9 cellular contexts compared by ENCODE assay signal in the genomic region with DNA sequence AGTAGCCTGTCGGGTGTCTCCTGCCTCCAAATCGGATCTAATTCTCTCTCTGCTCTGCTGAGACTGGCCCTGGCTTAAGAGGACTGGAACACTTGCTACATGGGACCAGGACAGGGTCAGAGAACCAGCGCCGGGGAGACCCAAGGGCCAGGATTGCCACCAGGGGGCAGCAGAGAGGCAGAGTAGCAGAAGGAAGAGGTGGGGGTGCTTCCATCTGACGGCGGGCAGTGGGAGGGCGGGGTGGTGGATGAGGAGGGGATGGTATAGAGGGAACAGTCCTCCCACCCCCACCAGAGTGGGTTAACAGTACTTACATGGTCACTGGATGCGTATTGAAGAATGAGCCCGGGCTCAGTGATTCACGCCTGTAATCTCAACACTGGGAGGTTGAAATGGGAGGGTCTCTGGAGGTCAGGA. TPM values are rescaled to one million over a fixed set of nuclear protein-coding genes. Genes with fewer than 3 reads are reported as not detected.
DNase-seq lines count a peak whose midpoint lies in the region; ATAC-seq, FAIRE-seq and TF ChIP-seq lines count a peak whose summit lies in the region.
"Had no signal": no experiment of that assay in that cellular context is flagged by ENCODE, and none has a peak within 500 bp of the region (broad histone marks: within the 10 kb centered on the region; RNA-seq: fewer than 3 reads in every experiment).

No MANE protein-coding gene starts in this region.

- intact Hi-C loops in activated B cell treated with CpG ODN at 0.5 μM for 24 hours (cut with micrococcal nuclease) = no loop called here
- intact Hi-C loops in mammary epithelial cell (cut with micrococcal nuclease) = loop anchor here (1.0 kb wide), 1 partner anchor 73 kb away; no protein-coding TSS in a partner anchor

- peak; percentile 58 for ATAC-seq in activated B cell treated with CpG ODN at 0.5 μM for 24 hours (ENCODE audit: low read depth)
- no peak for ATAC-seq in GM21528 (IDR thresholded peaks at IDR 0.05; ENCODE audit: low FRiP score, unreplicated experiment)

- no peaks in the 10 kb centered on the region for H3K4me1 Mint-ChIP-seq in activated B cell treated with CpG ODN at 0.5 μM for 24 hours

- dilution Hi-C loops in mammary epithelial cell (cut with HindIII; ENCODE audit: low sequenced_read_pairs) (loop anchor here (5.0 to 10.0 kb wide), 4 partner anchors 106 to 343 kb away; no protein-coding TSS in a partner anchor), keratinocyte (cut with MboI; ENCODE audit: extremely low pct_ligation_motif_present, low sequenced_read_pairs) (no loop called here)

- no peak overlapping the region for H3K4me3 ChIP-seq in mammary epithelial cell (replicated peaks in 1 of 3; ENCODE audit: insufficient read depth in 1 of 3, low read depth in 2 of 3, low read length in 3 of 3)
- H3K4me3 ChIP-seq in keratinocyte (ENCODE audit: control insufficient read depth in 2 of 3, extremely low read depth in 1 of 3, insufficient read depth in 2 of 3, low read depth in 1 of 3, low read length in 3 of 3) = no peak overlapping the region

- H3K9me3 Mint-ChIP-seq in activated B cell treated with CpG ODN at 0.5 μM for 24 hours = no peaks in the 10 kb centered on the region

- no peak overlapping the region for H3K4me3 Mint-ChIP-seq in activated B cell treated with CpG ODN at 0.5 μM for 24 hours

- peak; percentile 9 for DNase-seq in DMS153 (lab: John Stamatoyannopoulos, UW)
- DNase-seq in DMS153 treated with DMSO at 0.1 percent for 48 hours (lab: John Stamatoyannopoulos, UW; ENCODE audit: unreplicated experiment) = no peak
- DNase-seq in NCI-H1105 treated with DMSO at 0.1 percent for 48 hours (lab: John Stamatoyannopoulos, UW) = peak; percentile 59
- peak; percentile 74 for DNase-seq in activated B cell treated with CpG ODN at 0.5 μM for 24 hours
- peak; percentile 26 for DNase-seq in mammary epithelial cell
- no peak for DNase-seq in keratinocyte (ENCODE audit: low read depth, low spot score)
- DNase-seq in stimulated activated CD4-positive, alpha-beta T cell treated with anti-CD3 and anti-CD28 coated beads, Interleukin-1b, Interleukin-23, amount 100 ng/mL, for 48 hours = peak; percentile 85

- CTCF ChIA-PET in activated B cell treated with CpG ODN at 0.5 μM for 24 hours (lab: Charles Lee) (interaction anchor here (0.6 to 1.3 kb wide), 4 partner anchors 12 to 354 kb away, joined by 3 to 9 read pairs (median 4); partner anchors contain the start of gene SELENOW), mammary epithelial cell (lab: Charles Lee; ENCODE audit: low non-redundant PET) (interaction anchor here (0.8 kb wide), 1 partner anchor 159 kb away, joined by 4 read pairs; no protein-coding TSS in a partner anchor)

- TF ChIP-seq CTCF in activated B cell treated with CpG ODN at 0.5 μM for 24 hours (IDR thresholded peaks at IDR 0.05) (peak; percentile 17), mammary epithelial cell (conservative IDR thresholded peaks at IDR 0.05 in 1 of 2, IDR thresholded peaks at IDR 0.05 in 1 of 2; ENCODE audit: extremely low read depth in 1 of 2, insufficient read depth in 1 of 2, low read depth in 1 of 2, low read length in 2 of 2) (peak; percentile 82 to 83), keratinocyte (optimal IDR thresholded peaks at IDR 0.05 in 1 of 3, IDR thresholded peaks at IDR 0.05 in 1 of 3, conservative IDR thresholded peaks at IDR 0.05 in 1 of 3; ENCODE audit: extremely low read depth in 1 of 3, insufficient read depth in 2 of 3, low read length in 3 of 3) (peak; percentile 79 to 95 (median 87))

- H3K27me3 ChIP-seq in mammary epithelial cell (ENCODE audit: insufficient read depth, low read length) = no peaks in the 10 kb centered on the region
- no peaks in the 10 kb centered on the region for H3K27me3 ChIP-seq in keratinocyte (ENCODE audit: control insufficient read depth, extremely low read depth, insufficient read depth, low read length)

- H3K4me1 ChIP-seq in mammary epithelial cell (ENCODE audit: insufficient read depth, low read length) (peaks cover 7% of the 10 kb centered on the region), keratinocyte (ENCODE audit: control insufficient read depth, extremely low read depth, insufficient read depth, low read length) (peaks cover 6% of the 10 kb centered on the region)

- no peak overlapping the region for H3K27ac Mint-ChIP-seq in activated B cell treated with CpG ODN at 0.5 μM for 24 hours

- no peaks in the 10 kb centered on the region for H4K20me1 ChIP-seq in mammary epithelial cell (ENCODE audit: insufficient read depth, low read length)
- no peaks in the 10 kb centered on the region for H4K20me1 ChIP-seq in keratinocyte (ENCODE audit: control insufficient read depth, extremely low read depth, insufficient read depth, low read length)

- BruUV-seq in mammary epithelial cell (replicated peaks; lab: Mats Ljungman, UMichigan) = no TSS peak

- H3K27me3 Mint-ChIP-seq in activated B cell treated with CpG ODN at 0.5 μM for 24 hours = peaks cover 2% of the 10 kb centered on the region

- no peaks in the 10 kb centered on the region for H3K36me3 ChIP-seq in mammary epithelial cell (ENCODE audit: insufficient read depth, low read length)
- H3K36me3 ChIP-seq in keratinocyte (ENCODE audit: control insufficient read depth in 2 of 2, extremely low read depth in 1 of 2, insufficient read depth in 2 of 2, low read length in 2 of 2) = peaks cover 0 to 3% of the 10 kb centered on the region in 2 experiments

- no peaks in the 10 kb centered on the region for H3K9me3 ChIP-seq in mammary epithelial cell (replicated peaks; ENCODE audit: insufficient read depth, low read length)
- no peaks in the 10 kb centered on the region for H3K9me3 ChIP-seq in keratinocyte (ENCODE audit: control insufficient read depth, low read depth, low read length)

- peaks cover 2% of the 10 kb centered on the region for H3K36me3 Mint-ChIP-seq in activated B cell treated with CpG ODN at 0.5 μM for 24 hours (ENCODE audit: low read depth)

- H3K9me1 ChIP-seq in keratinocyte (ENCODE audit: control insufficient read depth, extremely low read depth, insufficient read depth, low read length) = no peaks in the 10 kb centered on the region

- WGBS in mammary epithelial cell (ENCODE audit: low coverage, missing lambda C conversion rate) = 34% methylated on average over 4 of the region's 10 CpGs

- no peaks in the 10 kb centered on the region for H3K79me2 ChIP-seq in mammary epithelial cell (ENCODE audit: insufficient read depth, low read length)
- no peaks in the 10 kb centered on the region for H3K79me2 ChIP-seq in keratinocyte (ENCODE audit: control insufficient read depth, insufficient read depth, low read length)

- in situ Hi-C loops in mammary epithelial cell (cut with MboI; ENCODE audit: low sequenced_read_pairs in 2 of 2) = no loop called here

- no peak for FAIRE-seq in keratinocyte (lab: Jason Lieb, UNC)
- FAIRE-seq: A204.1 had no signal

- H3K4me2 ChIP-seq in mammary epithelial cell (ENCODE audit: insufficient read depth, low read depth, low read length) (no peak overlapping the region), keratinocyte (ENCODE audit: control insufficient read depth, extremely low read depth, insufficient read depth, low read depth, low read length) (no peak overlapping the region)

- H3K27ac ChIP-seq in mammary epithelial cell (ENCODE audit: insufficient read depth, low read depth, low read length) (no peak overlapping the region), keratinocyte (ENCODE audit: control insufficient read depth, insufficient read depth, low read length) (no peak overlapping the region)

- H3K9ac ChIP-seq in mammary epithelial cell (ENCODE audit: insufficient read depth, low read length) = no peak overlapping the region
- H3K9ac ChIP-seq in keratinocyte (ENCODE audit: control insufficient read depth, extremely low read depth, insufficient read depth, low read length) = no peak overlapping the region

- H2AFZ ChIP-seq in mammary epithelial cell (ENCODE audit: low read depth, low read length) (no peak overlapping the region), keratinocyte (ENCODE audit: control insufficient read depth, low read length) (no peak overlapping the region)

- POLR2A ChIA-PET in activated B cell treated with CpG ODN at 0.5 μM for 24 hours (lab: Charles Lee) = no interaction called here

RNA-seq across cellular contexts. Expression of gene SELENOW, which starts 11.9 kb away (rescaled TPM):
- total RNA-seq in activated B cell treated with CpG ODN at 0.5 μM for 24 hours (24.8 and 27.6 TPM in 2 replicates), mammary epithelial cell (100 to 1,000 TPM; 262 to 392 TPM)
- polyA plus RNA-seq in mammary epithelial cell (365 TPM), keratinocyte (421 to 777 TPM (median 509 TPM) in 3 replicates)
- polyA minus RNA-seq in mammary epithelial cell (376 TPM), keratinocyte (130 to 266 TPM (median 265 TPM) in 3 replicates)
- 95.6 TPM for polyA plus RNA-seq in keratinocyte (2011; ENCODE audit: low read depth)
- polyA plus RNA-seq in keratinocyte (2011; cell fraction: cytosol; rRNA removed) = 628 and 828 TPM in 2 replicates
- 193 and 224 TPM in 2 replicates for polyA plus RNA-seq in keratinocyte (2011; cell fraction: nucleus; rRNA removed)
- polyA plus RNA-seq in keratinocyte (2012; ENCODE audit: low replicate concordance) = 242 and 370 TPM in 2 replicates
- polyA minus RNA-seq in keratinocyte (2011; cell fraction: cytosol; rRNA and poly(A)+ RNA removed) = 221 TPM
- polyA minus RNA-seq in keratinocyte (2011; cell fraction: nucleus; rRNA and poly(A)+ RNA removed) = 38.6 and 40.7 TPM in 2 replicates

RNA-seq across cellular contexts. Expression of gene TPRX1, which starts 13.9 kb away (rescaled TPM):
- total RNA-seq in activated B cell treated with CpG ODN at 0.5 μM for 24 hours = not detected in 2 replicates
- total RNA-seq in mammary epithelial cell = not detected
- not detected for polyA plus RNA-seq in mammary epithelial cell
- polyA minus RNA-seq in mammary epithelial cell = not detected
- polyA plus RNA-seq in keratinocyte = not detected in 3 replicates
- polyA plus RNA-seq in keratinocyte (2011; ENCODE audit: low read depth) = not detected
- not detected in 2 replicates for polyA plus RNA-seq in keratinocyte (2011; cell fraction: cytosol; rRNA removed)
- polyA plus RNA-seq in keratinocyte (2011; cell fraction: nucleus; rRNA removed) = not detected in 2 replicates
- not detected in 2 replicates for polyA plus RNA-seq in keratinocyte (2012; ENCODE audit: low replicate concordance)
- polyA minus RNA-seq in keratinocyte = not detected in 3 replicates
- not detected for polyA minus RNA-seq in keratinocyte (2011; cell fraction: cytosol; rRNA and poly(A)+ RNA removed)
- not detected in 2 replicates for polyA minus RNA-seq in keratinocyte (2011; cell fraction: nucleus; rRNA and poly(A)+ RNA removed)

RNA-seq across cellular contexts. Expression of gene CRX, which starts 31.3 kb away (rescaled TPM):
- total RNA-seq in activated B cell treated with CpG ODN at 0.5 μM for 24 hours (not detected in 2 replicates), mammary epithelial cell (not detected)
- polyA plus RNA-seq in mammary epithelial cell (not detected), keratinocyte (not detected in 3 replicates)
- polyA minus RNA-seq in mammary epithelial cell (not detected), keratinocyte (not detected in 3 replicates)
- polyA plus RNA-seq in keratinocyte (2011; ENCODE audit: low read depth) = not detected
- polyA plus RNA-seq in keratinocyte (2011; cell fraction: cytosol; rRNA removed) = not detected in 2 replicates
- not detected in 2 replicates for polyA plus RNA-seq in keratinocyte (2011; cell fraction: nucleus; rRNA removed)
- not detected in 2 replicates for polyA plus RNA-seq in keratinocyte (2012; ENCODE audit: low replicate concordance)
- not detected for polyA minus RNA-seq in keratinocyte (2011; cell fraction: cytosol; rRNA and poly(A)+ RNA removed)
- polyA minus RNA-seq in keratinocyte (2011; cell fraction: nucleus; rRNA and poly(A)+ RNA removed) = not detected in 2 replicates

RNA-seq across cellular contexts. Expression of gene NOP53, which starts 45.1 kb away (rescaled TPM):
- total RNA-seq in activated B cell treated with CpG ODN at 0.5 μM for 24 hours (695 and 783 TPM in 2 replicates), mammary epithelial cell (100 to 1,000 TPM in 1 of 2 donors, 10 to 100 TPM in 1; 87.4 to 106 TPM)
- polyA plus RNA-seq in mammary epithelial cell (71.7 TPM), keratinocyte (64.5 to 80.2 TPM (median 73.9 TPM) in 3 replicates)
- polyA minus RNA-seq in mammary epithelial cell (43.9 TPM), keratinocyte (29.1 to 62.5 TPM (median 32.3 TPM) in 3 replicates)
- polyA plus RNA-seq in keratinocyte (2011; ENCODE audit: low read depth) = 126 TPM
- polyA plus RNA-seq in keratinocyte (2011; cell fraction: cytosol; rRNA removed) = 33.7 and 90.4 TPM in 2 replicates
- polyA plus RNA-seq in keratinocyte (2011; cell fraction: nucleus; rRNA removed) = 50.2 and 59.6 TPM in 2 replicates
- polyA plus RNA-seq in keratinocyte (2012; ENCODE audit: low replicate concordance) = 137 and 149 TPM in 2 replicates
- 129 TPM for polyA minus RNA-seq in keratinocyte (2011; cell fraction: cytosol; rRNA and poly(A)+ RNA removed)
- polyA minus RNA-seq in keratinocyte (2011; cell fraction: nucleus; rRNA and poly(A)+ RNA removed) = 28.0 and 30.9 TPM in 2 replicates

Comparison
In these comparisons a context has a peak if more than half of its experiments do, and no peak if none do; other contexts are left out.
1. DNase-seq: peak in DMS153 (single experiment), NCI-H1105 treated with DMSO at 0.1 percent for 48 hours (single experiment), activated B cell treated with CpG ODN at 0.5 μM for 24 hours (single experiment), mammary epithelial cell (single experiment) and stimulated activated CD4-positive, alpha-beta T cell treated with anti-CD3 and anti-CD28 coated beads, Interleukin-1b, Interleukin-23, amount 100 ng/mL, for 48 hours (single experiment); none in DMS153 treated with DMSO at 0.1 percent for 48 hours (single experiment) and keratinocyte (single experiment).
2. CTCF ChIP-seq: peak in every context shown above with its lines; median percentile 87 in keratinocyte; 82 in mammary epithelial cell; 17 in activated B cell treated with CpG ODN at 0.5 μM for 24 hours.